ENCODE assay signal across 8 cellular contexts in the genomic region with DNA sequence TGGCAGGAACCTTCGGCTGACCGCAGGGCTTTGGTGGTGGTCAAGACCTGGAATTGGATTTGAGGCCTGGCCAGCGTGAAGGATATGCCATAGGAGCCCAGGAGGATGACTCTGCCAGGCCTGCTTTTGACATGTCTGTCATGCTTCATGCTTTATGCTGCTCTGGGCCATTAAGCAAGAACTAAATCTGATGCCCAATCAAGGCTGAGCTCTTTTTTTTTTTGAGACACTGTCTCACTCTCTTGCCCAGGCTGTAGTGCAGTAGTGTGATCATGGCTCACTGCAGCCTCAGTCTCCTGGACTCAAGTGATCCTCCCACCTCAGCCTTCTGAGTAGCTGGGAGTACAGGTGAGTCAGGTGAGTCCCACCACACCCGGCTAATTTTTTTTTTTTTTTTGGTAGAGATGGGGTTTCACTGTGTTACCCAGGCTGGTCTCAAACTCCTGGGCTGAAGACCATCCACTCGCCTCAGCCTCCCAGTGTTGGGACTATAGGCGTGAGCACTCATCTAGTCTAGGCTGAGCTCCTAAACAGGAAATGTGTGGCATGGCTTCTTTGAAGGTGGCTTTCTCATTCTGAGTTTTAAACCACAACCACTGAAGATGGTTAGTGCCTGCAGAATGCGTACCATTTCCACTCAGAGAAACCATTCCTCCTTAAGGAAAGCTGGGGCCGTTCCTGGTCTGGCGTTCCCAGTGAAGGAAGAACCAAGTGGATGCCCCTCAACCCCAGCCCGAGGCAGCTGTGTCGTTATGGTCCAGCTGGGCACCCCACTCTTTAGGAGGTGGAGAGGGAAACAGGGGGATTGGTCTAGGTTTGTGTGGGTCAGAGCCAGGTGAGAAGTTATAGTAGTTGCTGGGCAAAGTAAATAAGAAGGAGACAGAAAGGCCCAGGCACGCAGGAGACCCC. TPM values are rescaled to one million over a fixed set of nuclear protein-coding genes. Genes with fewer than 3 reads are reported as not detected.
DNase-seq lines count a peak whose midpoint lies in the region; ATAC-seq and TF ChIP-seq lines count a peak whose summit lies in the region.

No MANE protein-coding gene starts in this region.

- peak; percentile 41 for ATAC-seq in HG02623 (IDR thresholded peaks at IDR 0.05; ENCODE audit: unreplicated experiment)
- no peak for ATAC-seq in GM21367 (IDR thresholded peaks at IDR 0.05; ENCODE audit: unreplicated experiment)

- H3K27ac ChIP-seq in hepatocyte (peak overlapping the region; percentile 90), stomach smooth muscle (ENCODE audit: low read length) (peak overlapping the region; percentile 90)

- H3K27me3 ChIP-seq in hepatocyte (no peaks in the 10 kb centered on the region), stomach smooth muscle (ENCODE audit: control insufficient read depth in 1 of 2, insufficient read depth in 2 of 2, low read length in 2 of 2) (no peaks in the 10 kb centered on the region), H7 (ENCODE audit: control insufficient read depth, insufficient read depth, low read length) (no peaks in the 10 kb centered on the region)

- H3K4me3 ChIP-seq in hepatocyte: no peak overlapping the region
- no peak overlapping the region for H3K4me3 ChIP-seq in stomach smooth muscle (ENCODE audit: low read length in 2 of 2)
- no peak overlapping the region for H3K4me3 ChIP-seq in H7 (ENCODE audit: insufficient read depth, low read depth, low read length)

- peak; percentile 61 to 68 for DNase-seq in activated CD4-positive, alpha-beta T cell treated with anti-CD3 and anti-CD28 coated beads, Interleukin-2, amount 50 U/mL, for 48 hours
- DNase-seq in hepatocyte (ENCODE audit: low spot score) (no peak), H7 (no peak), LoVo (ENCODE audit: low spot score) (no peak), GM20000 (ENCODE audit: low spot score) (no peak)

- H3K9me3 ChIP-seq in hepatocyte (ENCODE audit: low read depth) (no peaks in the 10 kb centered on the region), stomach smooth muscle (ENCODE audit: control insufficient read depth in 2 of 2, low read length in 2 of 2) (no peaks in the 10 kb centered on the region)

- 96% methylated on average over 12 of the region's 12 CpGs for WGBS in hepatocyte (ENCODE audit: low lambda C conversion rate, missing lambda C conversion rate)

- H3K9me2 ChIP-seq in hepatocyte (replicated peaks; ENCODE audit: insufficient read depth): no peaks in the 10 kb centered on the region

- peaks cover 23% of the 10 kb centered on the region for H3K4me1 ChIP-seq in hepatocyte (ENCODE audit: insufficient read depth)
- peaks cover 25% of the 10 kb centered on the region for H3K4me1 ChIP-seq in stomach smooth muscle (ENCODE audit: control insufficient read depth, insufficient read depth, low read length)

- H2AFZ ChIP-seq in hepatocyte: no peak overlapping the region

- H3K9ac ChIP-seq in stomach smooth muscle (ENCODE audit: low read length in 2 of 2): no peak overlapping the region

- H4K20me1 ChIP-seq in hepatocyte (ENCODE audit: insufficient read depth, poor library complexity, severe bottlenecking): no peaks in the 10 kb centered on the region

- H3K36me3 ChIP-seq in hepatocyte (replicated peaks; ENCODE audit: insufficient read depth, low read depth) (no peaks in the 10 kb centered on the region), stomach smooth muscle (ENCODE audit: control insufficient read depth in 2 of 2, insufficient read depth in 2 of 2, low read length in 2 of 2) (no peaks in the 10 kb centered on the region), H7 (replicated peaks; ENCODE audit: control insufficient read depth, insufficient read depth, low read length) (no peaks in the 10 kb centered on the region; the same call in 1 of the 2 replicates)

- no peaks in the 10 kb centered on the region for H3K79me2 ChIP-seq in hepatocyte

- no peak overlapping the region for H3K4me2 ChIP-seq in hepatocyte

- no peak for TF ChIP-seq CTCF in hepatocyte (IDR thresholded peaks at IDR 0.05; ENCODE audit: poor library complexity)
- no peak for TF ChIP-seq CTCF in GM20000 (IDR thresholded peaks at IDR 0.05; ENCODE audit: extremely low read depth, missing control alignments)

RNA-seq across cellular contexts. Expression of a gene that starts 34.2 kb away (rescaled TPM):
- 208 and 215 TPM in 2 replicates for total RNA-seq in hepatocyte
- polyA plus RNA-seq in hepatocyte: 311 and 354 TPM in 2 replicates
- 229 and 244 TPM in 2 replicates for total RNA-seq in H7 (2014; rRNA removed; shearing (Covaris generic))

Comparison
In these comparisons a context has a peak if more than half of its experiments do, and no peak if none do; other contexts are left out.
1. DNase-seq: peak in activated CD4-positive, alpha-beta T cell treated with anti-CD3 and anti-CD28 coated beads, Interleukin-2, amount 50 U/mL, for 48 hours (2 of 2); none in hepatocyte (single experiment), H7 (single experiment), LoVo (single experiment) and GM20000 (single experiment).